ENCODE assay signal across 1 cellular context in the genomic region with DNA sequence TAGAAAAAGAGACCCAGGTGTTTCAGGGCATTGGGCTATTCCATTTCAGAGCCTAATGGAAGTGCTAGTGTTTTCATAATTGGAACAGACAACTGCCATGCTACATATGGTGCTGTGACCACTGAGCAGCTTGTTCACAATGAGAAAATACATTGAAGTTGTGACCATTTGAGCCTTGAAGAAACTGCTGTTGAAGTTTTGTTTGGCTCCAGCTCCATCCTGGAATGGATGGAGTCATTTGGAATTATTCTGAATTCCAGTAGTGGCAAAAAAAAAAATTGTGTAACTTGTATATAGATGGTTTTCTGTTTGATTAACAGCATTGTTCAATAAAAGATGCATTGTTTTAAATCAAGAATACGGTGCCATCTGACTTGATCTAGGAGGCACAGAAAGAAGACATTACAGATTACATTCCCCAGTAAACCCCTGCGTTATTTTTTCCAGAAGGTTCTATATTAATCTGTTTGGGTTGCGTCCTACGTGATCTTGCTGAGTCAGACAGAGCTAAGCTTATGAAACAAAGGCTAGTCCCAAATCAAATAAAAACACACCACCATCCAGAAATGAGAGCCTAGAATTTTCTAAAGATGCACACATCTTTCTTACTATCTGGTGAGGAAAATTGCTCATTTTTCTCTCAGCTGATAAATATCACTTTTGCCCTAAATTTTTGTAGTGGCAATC.
TF ChIP-seq lines count a peak whose summit lies in the region.

No MANE protein-coding gene starts in this region.

TF ChIP-seq in GM23338, 12 proteins besides CTCF, POLR2A, EP300 and RAD21:
- TF ChIP-seq EZH2 (IDR thresholded peaks at IDR 0.05; ENCODE audit: low read depth, unreplicated experiment) = no peak
- TF ChIP-seq, protein P1, sequence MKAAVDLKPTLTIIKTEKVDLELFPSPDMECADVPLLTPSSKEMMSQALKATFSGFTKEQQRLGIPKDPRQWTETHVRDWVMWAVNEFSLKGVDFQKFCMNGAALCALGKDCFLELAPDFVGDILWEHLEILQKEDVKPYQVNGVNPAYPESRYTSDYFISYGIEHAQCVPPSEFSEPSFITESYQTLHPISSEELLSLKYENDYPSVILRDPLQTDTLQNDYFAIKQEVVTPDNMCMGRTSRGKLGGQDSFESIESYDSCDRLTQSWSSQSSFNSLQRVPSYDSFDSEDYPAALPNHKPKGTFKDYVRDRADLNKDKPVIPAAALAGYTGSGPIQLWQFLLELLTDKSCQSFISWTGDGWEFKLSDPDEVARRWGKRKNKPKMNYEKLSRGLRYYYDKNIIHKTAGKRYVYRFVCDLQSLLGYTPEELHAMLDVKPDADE (IDR thresholded peaks at IDR 0.05) = no peak
- TF ChIP-seq EZH2phosphoT487 (IDR thresholded peaks at IDR 0.05; ENCODE audit: unreplicated experiment) = no peak
- TF ChIP-seq ZNF114 (CRISPR knock-in tag; IDR thresholded peaks at IDR 0.05) = no peak
- no peak for TF ChIP-seq POLR2AphosphoS5 (IDR thresholded peaks at IDR 0.05; ENCODE audit: low read depth)
- TF ChIP-seq ZNF331 (CRISPR knock-in tag; IDR thresholded peaks at IDR 0.05; ENCODE audit: low read depth) = no peak
- no peak for TF ChIP-seq STAT1 (IDR thresholded peaks at IDR 0.05; ENCODE audit: unreplicated experiment)
- TF ChIP-seq, protein P2, sequence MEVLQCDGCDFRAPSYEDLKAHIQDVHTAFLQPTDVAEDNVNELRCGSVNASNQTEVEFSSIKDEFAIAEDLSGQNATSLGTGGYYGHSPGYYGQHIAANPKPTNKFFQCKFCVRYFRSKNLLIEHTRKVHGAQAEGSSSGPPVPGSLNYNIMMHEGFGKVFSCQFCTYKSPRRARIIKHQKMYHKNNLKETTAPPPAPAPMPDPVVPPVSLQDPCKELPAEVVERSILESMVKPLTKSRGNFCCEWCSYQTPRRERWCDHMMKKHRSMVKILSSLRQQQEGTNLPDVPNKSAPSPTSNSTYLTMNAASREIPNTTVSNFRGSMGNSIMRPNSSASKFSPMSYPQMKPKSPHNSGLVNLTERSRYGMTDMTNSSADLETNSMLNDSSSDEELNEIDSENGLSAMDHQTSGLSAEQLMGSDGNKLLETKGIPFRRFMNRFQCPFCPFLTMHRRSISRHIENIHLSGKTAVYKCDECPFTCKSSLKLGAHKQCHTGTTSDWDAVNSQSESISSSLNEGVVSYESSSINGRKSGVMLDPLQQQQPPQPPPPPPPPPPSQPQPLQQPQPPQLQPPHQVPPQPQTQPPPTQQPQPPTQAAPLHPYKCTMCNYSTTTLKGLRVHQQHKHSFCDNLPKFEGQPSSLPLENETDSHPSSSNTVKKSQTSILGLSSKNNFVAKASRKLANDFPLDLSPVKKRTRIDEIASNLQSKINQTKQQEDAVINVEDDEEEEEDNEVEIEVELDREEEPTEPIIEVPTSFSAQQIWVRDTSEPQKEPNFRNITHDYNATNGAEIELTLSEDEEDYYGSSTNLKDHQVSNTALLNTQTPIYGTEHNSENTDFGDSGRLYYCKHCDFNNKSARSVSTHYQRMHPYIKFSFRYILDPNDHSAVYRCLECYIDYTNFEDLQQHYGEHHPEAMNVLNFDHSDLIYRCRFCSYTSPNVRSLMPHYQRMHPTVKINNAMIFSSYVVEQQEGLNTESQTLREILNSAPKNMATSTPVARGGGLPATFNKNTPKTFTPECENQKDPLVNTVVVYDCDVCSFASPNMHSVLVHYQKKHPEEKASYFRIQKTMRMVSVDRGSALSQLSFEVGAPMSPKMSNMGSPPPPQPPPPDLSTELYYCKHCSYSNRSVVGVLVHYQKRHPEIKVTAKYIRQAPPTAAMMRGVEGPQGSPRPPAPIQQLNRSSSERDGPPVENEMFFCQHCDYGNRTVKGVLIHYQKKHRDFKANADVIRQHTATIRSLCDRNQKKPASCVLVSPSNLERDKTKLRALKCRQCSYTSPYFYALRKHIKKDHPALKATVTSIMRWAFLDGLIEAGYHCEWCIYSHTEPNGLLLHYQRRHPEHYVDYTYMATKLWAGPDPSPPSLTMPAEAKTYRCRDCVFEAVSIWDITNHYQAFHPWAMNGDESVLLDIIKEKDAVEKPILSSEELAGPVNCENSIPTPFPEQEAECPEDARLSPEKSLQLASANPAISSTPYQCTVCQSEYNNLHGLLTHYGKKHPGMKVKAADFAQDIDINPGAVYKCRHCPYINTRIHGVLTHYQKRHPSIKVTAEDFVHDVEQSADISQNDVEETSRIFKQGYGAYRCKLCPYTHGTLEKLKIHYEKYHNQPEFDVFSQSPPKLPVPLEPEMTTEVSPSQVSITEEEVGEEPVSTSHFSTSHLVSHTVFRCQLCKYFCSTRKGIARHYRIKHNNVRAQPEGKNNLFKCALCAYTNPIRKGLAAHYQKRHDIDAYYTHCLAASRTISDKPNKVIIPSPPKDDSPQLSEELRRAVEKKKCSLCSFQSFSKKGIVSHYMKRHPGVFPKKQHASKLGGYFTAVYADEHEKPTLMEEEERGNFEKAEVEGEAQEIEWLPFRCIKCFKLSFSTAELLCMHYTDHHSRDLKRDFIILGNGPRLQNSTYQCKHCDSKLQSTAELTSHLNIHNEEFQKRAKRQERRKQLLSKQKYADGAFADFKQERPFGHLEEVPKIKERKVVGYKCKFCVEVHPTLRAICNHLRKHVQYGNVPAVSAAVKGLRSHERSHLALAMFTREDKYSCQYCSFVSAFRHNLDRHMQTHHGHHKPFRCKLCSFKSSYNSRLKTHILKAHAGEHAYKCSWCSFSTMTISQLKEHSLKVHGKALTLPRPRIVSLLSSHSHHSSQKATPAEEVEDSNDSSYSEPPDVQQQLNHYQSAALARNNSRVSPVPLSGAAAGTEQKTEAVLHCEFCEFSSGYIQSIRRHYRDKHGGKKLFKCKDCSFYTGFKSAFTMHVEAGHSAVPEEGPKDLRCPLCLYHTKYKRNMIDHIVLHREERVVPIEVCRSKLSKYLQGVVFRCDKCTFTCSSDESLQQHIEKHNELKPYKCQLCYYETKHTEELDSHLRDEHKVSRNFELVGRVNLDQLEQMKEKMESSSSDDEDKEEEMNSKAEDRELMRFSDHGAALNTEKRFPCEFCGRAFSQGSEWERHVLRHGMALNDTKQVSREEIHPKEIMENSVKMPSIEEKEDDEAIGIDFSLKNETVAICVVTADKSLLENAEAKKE (CRISPR knock-in tag; IDR thresholded peaks at IDR 0.05) = no peak
- TF ChIP-seq JUNB (IDR thresholded peaks at IDR 0.05; ENCODE audit: unreplicated experiment) = no peak
- TF ChIP-seq, protein P3, sequence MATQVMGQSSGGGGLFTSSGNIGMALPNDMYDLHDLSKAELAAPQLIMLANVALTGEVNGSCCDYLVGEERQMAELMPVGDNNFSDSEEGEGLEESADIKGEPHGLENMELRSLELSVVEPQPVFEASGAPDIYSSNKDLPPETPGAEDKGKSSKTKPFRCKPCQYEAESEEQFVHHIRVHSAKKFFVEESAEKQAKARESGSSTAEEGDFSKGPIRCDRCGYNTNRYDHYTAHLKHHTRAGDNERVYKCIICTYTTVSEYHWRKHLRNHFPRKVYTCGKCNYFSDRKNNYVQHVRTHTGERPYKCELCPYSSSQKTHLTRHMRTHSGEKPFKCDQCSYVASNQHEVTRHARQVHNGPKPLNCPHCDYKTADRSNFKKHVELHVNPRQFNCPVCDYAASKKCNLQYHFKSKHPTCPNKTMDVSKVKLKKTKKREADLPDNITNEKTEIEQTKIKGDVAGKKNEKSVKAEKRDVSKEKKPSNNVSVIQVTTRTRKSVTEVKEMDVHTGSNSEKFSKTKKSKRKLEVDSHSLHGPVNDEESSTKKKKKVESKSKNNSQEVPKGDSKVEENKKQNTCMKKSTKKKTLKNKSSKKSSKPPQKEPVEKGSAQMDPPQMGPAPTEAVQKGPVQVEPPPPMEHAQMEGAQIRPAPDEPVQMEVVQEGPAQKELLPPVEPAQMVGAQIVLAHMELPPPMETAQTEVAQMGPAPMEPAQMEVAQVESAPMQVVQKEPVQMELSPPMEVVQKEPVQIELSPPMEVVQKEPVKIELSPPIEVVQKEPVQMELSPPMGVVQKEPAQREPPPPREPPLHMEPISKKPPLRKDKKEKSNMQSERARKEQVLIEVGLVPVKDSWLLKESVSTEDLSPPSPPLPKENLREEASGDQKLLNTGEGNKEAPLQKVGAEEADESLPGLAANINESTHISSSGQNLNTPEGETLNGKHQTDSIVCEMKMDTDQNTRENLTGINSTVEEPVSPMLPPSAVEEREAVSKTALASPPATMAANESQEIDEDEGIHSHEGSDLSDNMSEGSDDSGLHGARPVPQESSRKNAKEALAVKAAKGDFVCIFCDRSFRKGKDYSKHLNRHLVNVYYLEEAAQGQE (IDR thresholded peaks at IDR 0.05; ENCODE audit: unreplicated experiment) = no peak
- no peak for TF ChIP-seq CREB1 (CRISPR knock-in tag; IDR thresholded peaks at IDR 0.05; ENCODE audit: low read depth)
- no peak for TF ChIP-seq NANOG (IDR thresholded peaks at IDR 0.05; ENCODE audit: borderline replicate concordance)
TF ChIP-seq in GM23338: peak in this region for 0.
